In genomic region chr1:206962269-206962668, GRCh38 we compare ENCODE assay signal across 19 cellular contexts. TPM values are rescaled to one million over a fixed set of nuclear protein-coding genes. Genes with fewer than 3 reads are reported as not detected.
DNase-seq lines count a peak whose midpoint lies in the region; ATAC-seq lines count a peak whose summit lies in the region.
"Had no signal": no experiment of that assay in that cellular context is flagged by ENCODE, and none has a peak within 500 bp of the region (broad histone marks: within the 10 kb centered on the region; RNA-seq: fewer than 3 reads in every experiment).

No MANE protein-coding gene starts in this region.

- DNase-seq in SIG-M5 treated with dmso at 0.1 percent for 504 hours (lab: John Stamatoyannopoulos, UW; ENCODE audit: unreplicated experiment) (peak; percentile 85), SIG-M5 (lab: John Stamatoyannopoulos, UW) (no peak), GDM1 (lab: John Stamatoyannopoulos, UW) (peak; percentile 49), SKM-1 (lab: John Stamatoyannopoulos, UW; ENCODE audit: unreplicated experiment) (peak; percentile 75), mesenteric fat pad (ENCODE audit: low spot score) (peak; percentile 75), NCI-H146 treated with DMSO at 0.1 percent for 48 hours (lab: John Stamatoyannopoulos, UW; ENCODE audit: unreplicated experiment) (no peak)
- DNase-seq: amygdala; CD4-positive, alpha-beta memory T cell; DMS79; HCEC 1CT; heart right ventricle; NCI-H2081 had no signal

- no peak for ATAC-seq in HG03565 (IDR thresholded peaks at IDR 0.05; ENCODE audit: unreplicated experiment)
- no peak for ATAC-seq in HG02610 (IDR thresholded peaks at IDR 0.05; ENCODE audit: unreplicated experiment)
- ATAC-seq: heart right ventricle had no signal

RNA-seq across cellular contexts. Expression of gene FCAMR, which starts 8.0 kb away (rescaled TPM):
- not detected for total RNA-seq in mesenteric fat pad
- total RNA-seq: CD4-positive, alpha-beta memory T cell; fibroblast of lung; heart right ventricle; lung microvascular endothelial cell; NCI-H460; OCI-LY7; SJSA1 had no signal

RNA-seq across cellular contexts. Expression of gene PIGR, which starts 16.0 kb away (rescaled TPM):
- 6.9 TPM for total RNA-seq in mesenteric fat pad
- total RNA-seq: CD4-positive, alpha-beta memory T cell; fibroblast of lung; lung microvascular endothelial cell; NCI-H460; SJSA1 had no signal

RNA-seq across cellular contexts. Expression of gene FCMR, which starts 40.5 kb away (rescaled TPM):
- 5.8 TPM for total RNA-seq in mesenteric fat pad
- total RNA-seq: lung microvascular endothelial cell, NCI-H460 had no signal

Comparison
In these comparisons a context has a peak if more than half of its experiments do, and no peak if none do; other contexts are left out.
1. DNase-seq: peak in SIG-M5 treated with dmso at 0.1 percent for 504 hours (single experiment), GDM1 (single experiment), SKM-1 (single experiment) and mesenteric fat pad (single experiment); none in SIG-M5 (single experiment) and NCI-H146 treated with DMSO at 0.1 percent for 48 hours (single experiment).